In genomic region chr1:158506369-158506987, GRCh38 we compare ENCODE assay signal across 1 cellular context.
TF ChIP-seq lines count a peak whose summit lies in the region.

No MANE protein-coding gene starts in this region.

TF ChIP-seq in H1, 55 proteins besides CTCF, POLR2A, EP300 and RAD21:
- no peak for TF ChIP-seq CTBP2 (IDR thresholded peaks at IDR 0.05; ENCODE audit: borderline replicate concordance, insufficient read depth, insufficient read length, low read length)
- 0 out of 2 replicates have a peak, but pooled peaks have one; percentile 28 for TF ChIP-seq CREB1 (IDR thresholded peaks at IDR 0.05)
- TF ChIP-seq KDM5A (IDR thresholded peaks at IDR 0.05; ENCODE audit: low read length) = no peak
